ENCODE assay signal across 13 cellular contexts in genomic region chr3:112858410-112859069, GRCh38. TPM values are rescaled to one million over a fixed set of nuclear protein-coding genes. Genes with fewer than 3 reads are reported as not detected.
DNase-seq lines count a peak whose midpoint lies in the region; ATAC-seq and TF ChIP-seq lines count a peak whose summit lies in the region.
"Had no signal": no experiment of that assay in that cellular context is flagged by ENCODE, and none has a peak within 500 bp of the region (broad histone marks: within the 10 kb centered on the region; RNA-seq: fewer than 3 reads in every experiment).

No MANE protein-coding gene starts in this region.

- H3K36me3 ChIP-seq in tibial nerve: no peaks in the 10 kb centered on the region
- H3K36me3 ChIP-seq: upper lobe of left lung had no signal

- H3K4me3 Mint-ChIP-seq in activated CD4-positive, alpha-beta T cell treated with anti-CD3 and anti-CD28 coated beads, Interleukin-2, amount 10 ng/mL, durations not matched to agents 24 days and 14 days: no peak overlapping the region
- H3K4me3 Mint-ChIP-seq in activated T-helper 1 cell treated with anti-CD3 and anti-CD28 coated beads, Interleukin-12 subunit alpha, Interleukin-12 subunit beta, Interleukin-2, Interleukin-4 antibody, amounts not matched to agents 30 ng/mL and 10 ng/mL and 1 ng/mL, durations not matched to agents 14 hours and 24 hours and 36 hours: peak overlapping the region; percentile 13

- H3K9me3 Mint-ChIP-seq in activated CD4-positive, alpha-beta T cell treated with anti-CD3 and anti-CD28 coated beads, Interleukin-2, amount 10 ng/mL, durations not matched to agents 24 days and 14 days: peaks cover 22% of the 10 kb centered on the region
- peaks cover 26% of the 10 kb centered on the region for H3K9me3 Mint-ChIP-seq in activated T-helper 1 cell treated with anti-CD3 and anti-CD28 coated beads, Interleukin-12 subunit alpha, Interleukin-12 subunit beta, Interleukin-2, Interleukin-4 antibody, amounts not matched to agents 30 ng/mL and 10 ng/mL and 1 ng/mL, durations not matched to agents 14 hours and 24 hours and 36 hours

- H3K9me3 ChIP-seq in tibial nerve: peaks cover 0 to 9% (median 0%) of the 10 kb centered on the region in 4 donors
- H3K9me3 ChIP-seq: upper lobe of left lung had no signal

- no peak overlapping the region for H3K27ac ChIP-seq in tibial nerve
- H3K27ac ChIP-seq: VCaP had no signal

- TF ChIP-seq CTCF in tibial nerve (IDR thresholded peaks at IDR 0.05): no peak

- intact Hi-C loops in activated CD4-positive, alpha-beta T cell treated with anti-CD3 and anti-CD28 coated beads, Interleukin-2, amount 10 ng/mL, durations not matched to agents 24 days and 14 days (cut with micrococcal nuclease): loop anchor here (1.0 to 5.0 kb wide), 3 partner anchors 115 to 182 kb away; no protein-coding TSS in a partner anchor
- intact Hi-C loops in activated T-helper 1 cell treated with anti-CD3 and anti-CD28 coated beads, Interleukin-12 subunit alpha, Interleukin-12 subunit beta, Interleukin-2, Interleukin-4 antibody, amounts not matched to agents 30 ng/mL and 10 ng/mL and 1 ng/mL, durations not matched to agents 14 hours and 24 hours and 36 hours (cut with micrococcal nuclease): loop anchor here (1.0 to 5.0 kb wide), 6 partner anchors 10 to 215 kb away; no protein-coding TSS in a partner anchor

- 68 to 73% methylated on average over 2 of the region's 2 CpGs for WGBS in tibial nerve, 2 donors

- peaks cover 4% of the 10 kb centered on the region for H3K36me3 Mint-ChIP-seq in activated CD4-positive, alpha-beta T cell treated with anti-CD3 and anti-CD28 coated beads, Interleukin-2, amount 10 ng/mL, durations not matched to agents 24 days and 14 days (ENCODE audit: low read depth)
- peaks cover 5% of the 10 kb centered on the region for H3K36me3 Mint-ChIP-seq in activated T-helper 1 cell treated with anti-CD3 and anti-CD28 coated beads, Interleukin-12 subunit alpha, Interleukin-12 subunit beta, Interleukin-2, Interleukin-4 antibody, amounts not matched to agents 30 ng/mL and 10 ng/mL and 1 ng/mL, durations not matched to agents 14 hours and 24 hours and 36 hours (ENCODE audit: low read depth)

- no peaks in the 10 kb centered on the region for H3K27me3 ChIP-seq in tibial nerve
- H3K27me3 ChIP-seq: upper lobe of left lung had no signal

- no peak for TF ChIP-seq EP300 in tibial nerve (IDR thresholded peaks at IDR 0.05)

- H3K4me1 ChIP-seq in tibial nerve: no peaks in the 10 kb centered on the region
- H3K4me1 ChIP-seq: upper lobe of left lung had no signal

- no peak for ATAC-seq in GM19395 (IDR thresholded peaks at IDR 0.05; ENCODE audit: unreplicated experiment)
- ATAC-seq in HG03159 (IDR thresholded peaks at IDR 0.05; ENCODE audit: unreplicated experiment): no peak

- no peak for DNase-seq in activated CD4-positive, alpha-beta T cell treated with anti-CD3 and anti-CD28 coated beads, Interleukin-2, amount 10 ng/mL, durations not matched to agents 24 days and 14 days
- no peak for DNase-seq in activated CD4-positive, alpha-beta T cell treated with anti-CD3 and anti-CD28 coated beads, Interleukin-2, amount 50 U/mL, for 1 hour
- DNase-seq in M059J (ENCODE audit: low read depth) (peak; percentile 45), pons (ENCODE audit: low spot score) (peak; percentile 29), tibial nerve (ENCODE audit: low spot score in 2 of 2) (no peak)
- no peak for DNase-seq in activated T-helper 1 cell treated with anti-CD3 and anti-CD28 coated beads, Interleukin-12 subunit alpha, Interleukin-12 subunit beta, Interleukin-2, Interleukin-4 antibody, amounts not matched to agents 30 ng/mL and 10 ng/mL and 1 ng/mL, durations not matched to agents 14 hours and 24 hours and 36 hours (ENCODE audit: low spot score)
- DNase-seq: cortex of kidney, NCI-H1930 had no signal

- no peak for TF ChIP-seq POLR2A in tibial nerve (IDR thresholded peaks at IDR 0.05)

- no peak overlapping the region for H3K4me3 ChIP-seq in tibial nerve
- H3K4me3 ChIP-seq: upper lobe of left lung had no signal

- no peaks in the 10 kb centered on the region for H3K27me3 Mint-ChIP-seq in activated CD4-positive, alpha-beta T cell treated with anti-CD3 and anti-CD28 coated beads, Interleukin-2, amount 10 ng/mL, durations not matched to agents 24 days and 14 days
- no peaks in the 10 kb centered on the region for H3K27me3 Mint-ChIP-seq in activated T-helper 1 cell treated with anti-CD3 and anti-CD28 coated beads, Interleukin-12 subunit alpha, Interleukin-12 subunit beta, Interleukin-2, Interleukin-4 antibody, amounts not matched to agents 30 ng/mL and 10 ng/mL and 1 ng/mL, durations not matched to agents 14 hours and 24 hours and 36 hours (ENCODE audit: insufficient read depth)

- peaks cover 20% of the 10 kb centered on the region for H3K4me1 Mint-ChIP-seq in activated CD4-positive, alpha-beta T cell treated with anti-CD3 and anti-CD28 coated beads, Interleukin-2, amount 10 ng/mL, durations not matched to agents 24 days and 14 days
- H3K4me1 Mint-ChIP-seq in activated T-helper 1 cell treated with anti-CD3 and anti-CD28 coated beads, Interleukin-12 subunit alpha, Interleukin-12 subunit beta, Interleukin-2, Interleukin-4 antibody, amounts not matched to agents 30 ng/mL and 10 ng/mL and 1 ng/mL, durations not matched to agents 14 hours and 24 hours and 36 hours (ENCODE audit: low read depth): peaks cover 35% of the 10 kb centered on the region

- peak overlapping the region; percentile 69 for H3K27ac Mint-ChIP-seq in activated CD4-positive, alpha-beta T cell treated with anti-CD3 and anti-CD28 coated beads, Interleukin-2, amount 10 ng/mL, durations not matched to agents 24 days and 14 days
- peak overlapping the region; percentile 71 for H3K27ac Mint-ChIP-seq in activated T-helper 1 cell treated with anti-CD3 and anti-CD28 coated beads, Interleukin-12 subunit alpha, Interleukin-12 subunit beta, Interleukin-2, Interleukin-4 antibody, amounts not matched to agents 30 ng/mL and 10 ng/mL and 1 ng/mL, durations not matched to agents 14 hours and 24 hours and 36 hours

RNA-seq across cellular contexts. Expression of gene CD200R1L, which starts 11.9 kb away (rescaled TPM):
- not detected in 2 replicates for total RNA-seq in activated CD4-positive, alpha-beta T cell treated with anti-CD3 and anti-CD28 coated beads, Interleukin-2, amount 10 ng/mL, durations not matched to agents 24 days and 14 days
- total RNA-seq in M059J (2014; rRNA removed; shearing (Covaris generic)): 0.22 TPM in 1 of 2 replicates, not detected in the other
- not detected in 2 replicates for total RNA-seq in activated T-helper 1 cell treated with anti-CD3 and anti-CD28 coated beads, Interleukin-12 subunit alpha, Interleukin-12 subunit beta, Interleukin-2, Interleukin-4 antibody, amounts not matched to agents 30 ng/mL and 10 ng/mL and 1 ng/mL, durations not matched to agents 14 hours and 24 hours and 36 hours
- total RNA-seq in tibial nerve: not detected
- total RNA-seq: skeletal muscle tissue, upper lobe of left lung had no signal

Comparison
In these comparisons a context has a peak if more than half of its experiments do, and no peak if none do; other contexts are left out.
1. DNase-seq: peak in M059J (single experiment) and pons (single experiment); none in activated CD4-positive, alpha-beta T cell treated with anti-CD3 and anti-CD28 coated beads, Interleukin-2, amount 10 ng/mL, durations not matched to agents 24 days and 14 days (single experiment), activated CD4-positive, alpha-beta T cell treated with anti-CD3 and anti-CD28 coated beads, Interleukin-2, amount 50 U/mL, for 1 hour (single experiment), activated T-helper 1 cell treated with anti-CD3 and anti-CD28 coated beads, Interleukin-12 subunit alpha, Interleukin-12 subunit beta, Interleukin-2, Interleukin-4 antibody, amounts not matched to agents 30 ng/mL and 10 ng/mL and 1 ng/mL, durations not matched to agents 14 hours and 24 hours and 36 hours (single experiment) and tibial nerve (0 of 2).